8 cellular contexts compared by ENCODE assay signal in the genomic region with DNA sequence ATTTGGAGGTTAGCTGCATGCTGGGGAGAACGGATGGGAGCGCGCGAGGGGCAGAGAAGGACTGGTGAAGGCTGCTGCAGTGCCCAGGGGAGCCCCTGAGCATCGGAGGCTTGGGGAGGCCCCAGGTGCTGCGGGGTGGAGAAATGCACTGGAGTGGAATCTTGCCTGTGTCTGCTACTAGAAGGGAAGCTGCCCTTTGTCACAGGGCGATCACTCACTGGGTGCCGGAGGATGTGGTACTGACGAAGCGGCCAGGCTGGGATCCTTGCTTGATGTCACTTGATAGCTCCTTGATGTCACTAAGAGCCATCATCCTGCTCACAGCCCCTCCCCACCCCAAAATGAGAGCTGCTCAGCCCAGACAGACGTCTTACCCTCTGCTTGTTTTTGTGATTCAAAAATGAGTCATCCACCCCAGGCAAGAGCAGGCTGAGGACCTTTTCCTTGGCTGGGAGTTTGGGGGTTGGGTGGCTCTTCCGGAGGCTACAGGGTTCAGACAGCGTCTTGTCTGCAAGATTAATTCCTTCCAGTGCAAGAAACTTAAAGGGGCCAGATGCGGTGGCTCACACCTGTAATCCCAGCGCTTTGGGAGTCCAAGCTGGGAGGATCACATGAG.
A peak's percentile ranks its signal among the peaks of the same experiment; 100 is the strongest.
DNase-seq lines count a peak whose midpoint lies in the region; ATAC-seq and TF ChIP-seq lines count a peak whose summit lies in the region.

No MANE protein-coding gene starts in this region.

- no peaks in the 10 kb centered on the region for H3K36me3 Mint-ChIP-seq in activated CD8-positive, alpha-beta T cell treated with anti-CD3 and anti-CD28 coated beads for 36 hours (ENCODE audit: low read depth)
- no peaks in the 10 kb centered on the region for H3K36me3 Mint-ChIP-seq in CD14-positive monocyte

- no peak overlapping the region for H3K4me3 Mint-ChIP-seq in activated CD8-positive, alpha-beta T cell treated with anti-CD3 and anti-CD28 coated beads for 36 hours
- H3K4me3 Mint-ChIP-seq in CD14-positive monocyte, result no peak overlapping the region

- peaks cover 8% of the 10 kb centered on the region for H3K4me1 Mint-ChIP-seq in activated CD8-positive, alpha-beta T cell treated with anti-CD3 and anti-CD28 coated beads for 36 hours (ENCODE audit: low read depth)
- no peaks in the 10 kb centered on the region for H3K4me1 Mint-ChIP-seq in CD14-positive monocyte

- CTCF ChIA-PET in activated CD8-positive, alpha-beta T cell treated with anti-CD3 and anti-CD28 coated beads for 36 hours (lab: Charles Lee), result no interaction called here

- DNase-seq in AG09319 (ENCODE audit: extremely low read depth, low read depth) (peak; percentile 23), HK-2 (ENCODE audit: unreplicated experiment) (peak; percentile 65), kidney tubule cell (ENCODE audit: low spot score) (peak; percentile 90), DMS53 treated with DMSO at 0.1 percent for 48 hours (lab: John Stamatoyannopoulos, UW; ENCODE audit: unreplicated experiment) (no peak), NCI-H2196 (lab: John Stamatoyannopoulos, UW; ENCODE audit: unreplicated experiment) (no peak), CD14-positive monocyte (ENCODE audit: low spot score) (no peak)
- DNase-seq in activated CD8-positive, alpha-beta T cell treated with anti-CD3 and anti-CD28 coated beads for 36 hours, result peak; percentile 43

- TF ChIP-seq CTCF in AG09319 (IDR thresholded peaks at IDR 0.05; ENCODE audit: low read depth, low read length) (no peak), CD14-positive monocyte (IDR thresholded peaks at IDR 0.05) (no peak)
- no peak for TF ChIP-seq CTCF in activated CD8-positive, alpha-beta T cell treated with anti-CD3 and anti-CD28 coated beads for 36 hours (IDR thresholded peaks at IDR 0.05)

- peak; percentile 80 for ATAC-seq in activated CD8-positive, alpha-beta T cell treated with anti-CD3 and anti-CD28 coated beads for 36 hours
- no peak for ATAC-seq in GM19397 (IDR thresholded peaks at IDR 0.05; ENCODE audit: unreplicated experiment)

- no peak overlapping the region for H3K27ac Mint-ChIP-seq in activated CD8-positive, alpha-beta T cell treated with anti-CD3 and anti-CD28 coated beads for 36 hours
- no peak overlapping the region for H3K27ac Mint-ChIP-seq in CD14-positive monocyte

- H3K27me3 Mint-ChIP-seq in activated CD8-positive, alpha-beta T cell treated with anti-CD3 and anti-CD28 coated beads for 36 hours, result peaks cover 10% of the 10 kb centered on the region
- peaks cover 5 to 9% (median 5%) of the 10 kb centered on the region in 3 donors for H3K27me3 Mint-ChIP-seq in CD14-positive monocyte (ENCODE audit: low read depth in 3 of 3)

- intact Hi-C loops in activated CD8-positive, alpha-beta T cell treated with anti-CD3 and anti-CD28 coated beads for 36 hours (cut with micrococcal nuclease), result no loop called here
- intact Hi-C loops in CD14-positive monocyte (cut with micrococcal nuclease), result no loop called here

- H3K9me3 Mint-ChIP-seq in activated CD8-positive, alpha-beta T cell treated with anti-CD3 and anti-CD28 coated beads for 36 hours, result no peaks in the 10 kb centered on the region
- peaks cover 0 to 1% (median 0%) of the 10 kb centered on the region in 7 donors for H3K9me3 Mint-ChIP-seq in CD14-positive monocyte

- POLR2A ChIA-PET in activated CD8-positive, alpha-beta T cell treated with anti-CD3 and anti-CD28 coated beads for 36 hours (lab: Charles Lee), result interaction anchor here (0.6 kb wide), 1 partner anchor 353 kb away, joined by 3 read pairs; no protein-coding TSS in a partner anchor

Comparison
In these comparisons a context has a peak if more than half of its experiments do, and no peak if none do; other contexts are left out.
1. DNase-seq: peak in AG09319 (single experiment), HK-2 (single experiment), activated CD8-positive, alpha-beta T cell treated with anti-CD3 and anti-CD28 coated beads for 36 hours (single experiment) and kidney tubule cell (single experiment); none in DMS53 treated with DMSO at 0.1 percent for 48 hours (single experiment), NCI-H2196 (single experiment) and CD14-positive monocyte (single experiment).